ENCODE assay signal across 8 cellular contexts in the genomic region with DNA sequence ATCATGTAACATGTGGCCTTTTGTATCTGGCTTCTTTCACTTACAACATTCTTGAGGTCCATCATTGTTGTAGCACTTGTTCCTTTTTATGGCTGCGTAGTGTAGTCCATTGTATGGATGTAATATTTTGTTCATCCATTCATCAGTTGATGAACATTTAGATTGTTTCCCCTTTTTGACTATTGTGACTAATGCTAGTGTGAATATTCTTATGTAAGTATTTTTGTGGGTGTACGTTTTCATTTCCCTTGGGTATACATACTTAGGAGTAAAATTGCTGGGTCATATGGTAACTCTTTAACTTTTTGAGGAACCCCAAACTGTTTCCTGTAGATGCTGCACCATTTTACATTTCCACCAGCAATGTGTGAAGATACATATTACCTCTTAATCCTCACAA.
DNase-seq lines count a peak whose midpoint lies in the region; ATAC-seq, FAIRE-seq and TF ChIP-seq lines count a peak whose summit lies in the region.
"Not testable (repeated sequence)": the region's sequence is repeated elsewhere in the genome, so short reads cannot be mapped to it uniquely, and the experiment has no call there.

No MANE protein-coding gene starts in this region.

- not testable (repeated sequence) for H3K4me3 Mint-ChIP-seq in Calu3 (ENCODE audit: low read depth, unreplicated experiment); activated T-cell treated with anti-CD3 and anti-CD28 coated beads, Interleukin-2, amount 50 U/mL, for 72 hours; brain
- H3K4me3 Mint-ChIP-seq in T-helper 1 cell treated with Interleukin-12 subunit alpha and Interleukin-12 subunit beta and Interleukin-4 antibody, amounts not matched to agents 30 μg/mL and 1 μg/mL, for 36 hours: peak overlapping the region; percentile 75
- H3K4me3 Mint-ChIP-seq in osteocyte (ENCODE audit: unreplicated experiment): peak overlapping the region; percentile 35

- not testable (repeated sequence) for H3K27me3 ChIP-seq in left ventricle myocardium inferior (ENCODE audit: low read depth)

- not testable (repeated sequence) for H3K4me1 Mint-ChIP-seq in Calu3 (ENCODE audit: low read depth, unreplicated experiment)
- peaks cover 32% of the 10 kb centered on the region for H3K4me1 Mint-ChIP-seq in T-helper 1 cell treated with Interleukin-12 subunit alpha and Interleukin-12 subunit beta and Interleukin-4 antibody, amounts not matched to agents 30 μg/mL and 1 μg/mL, for 36 hours (ENCODE audit: low read depth)
- H3K4me1 Mint-ChIP-seq in activated T-cell treated with anti-CD3 and anti-CD28 coated beads, Interleukin-2, amount 50 U/mL, for 72 hours (ENCODE audit: low read depth): peaks cover 31% of the 10 kb centered on the region
- H3K4me1 Mint-ChIP-seq in brain (peaks cover 25% of the 10 kb centered on the region), osteocyte (ENCODE audit: unreplicated experiment) (peaks cover 15% of the 10 kb centered on the region)

- not testable (repeated sequence) for H3K27ac ChIP-seq in A549; left ventricle myocardium inferior (replicated peaks)

- TF ChIP-seq CTCF in A549 (IDR thresholded peaks at IDR 0.05); Calu3 (IDR thresholded peaks at IDR 0.05; ENCODE audit: unreplicated experiment); brain (conservative IDR thresholded peaks at IDR 0.05); left ventricle myocardium inferior (IDR thresholded peaks at IDR 0.05; ENCODE audit: borderline replicate concordance); osteocyte (IDR thresholded peaks at IDR 0.05): not testable (repeated sequence)

- H3K4me2 ChIP-seq in A549: peak overlapping the region; percentile 66

- CTCF ChIA-PET in A549 (lab: Yijun Ruan, JAX); Calu3 (lab: Charles Lee): not testable (repeated sequence)

- not testable (repeated sequence) for H3K9me3 Mint-ChIP-seq in Calu3 (ENCODE audit: low read depth, unreplicated experiment); T-helper 1 cell treated with Interleukin-12 subunit alpha and Interleukin-12 subunit beta and Interleukin-4 antibody, amounts not matched to agents 30 μg/mL and 1 μg/mL, for 36 hours; activated T-cell treated with anti-CD3 and anti-CD28 coated beads, Interleukin-2, amount 50 U/mL, for 72 hours
- H3K9me3 Mint-ChIP-seq in brain (peaks cover 4 to 12% (median 7%) of the 10 kb centered on the region in 5 experiments), osteocyte (ENCODE audit: unreplicated experiment) (peaks cover 20% of the 10 kb centered on the region)

- H3K27ac Mint-ChIP-seq in Calu3 (ENCODE audit: unreplicated experiment): peak overlapping the region; percentile 43
- H3K27ac Mint-ChIP-seq in T-helper 1 cell treated with Interleukin-12 subunit alpha and Interleukin-12 subunit beta and Interleukin-4 antibody, amounts not matched to agents 30 μg/mL and 1 μg/mL, for 36 hours; osteocyte (ENCODE audit: unreplicated experiment): not testable (repeated sequence)
- H3K27ac Mint-ChIP-seq in activated T-cell treated with anti-CD3 and anti-CD28 coated beads, Interleukin-2, amount 50 U/mL, for 72 hours: peak overlapping the region; percentile 45
- H3K27ac Mint-ChIP-seq in brain: peak overlapping the region in 4 of 5 experiments; percentile 3 to 44 (median 32)

- H3K36me3 Mint-ChIP-seq in Calu3 (ENCODE audit: insufficient read depth, unreplicated experiment); brain: not testable (repeated sequence)
- peaks cover 23% of the 10 kb centered on the region for H3K36me3 Mint-ChIP-seq in T-helper 1 cell treated with Interleukin-12 subunit alpha and Interleukin-12 subunit beta and Interleukin-4 antibody, amounts not matched to agents 30 μg/mL and 1 μg/mL, for 36 hours (ENCODE audit: low read depth)
- peaks cover 4 to 16% of the 10 kb centered on the region in 2 donors for H3K36me3 Mint-ChIP-seq in activated T-cell treated with anti-CD3 and anti-CD28 coated beads, Interleukin-2, amount 50 U/mL, for 72 hours (ENCODE audit: insufficient read depth in 2 of 2)
- H3K36me3 Mint-ChIP-seq in osteocyte (ENCODE audit: unreplicated experiment): peaks cover 12% of the 10 kb centered on the region

- TF ChIP-seq RAD21 in A549 (conservative IDR thresholded peaks at IDR 0.05 in 1 of 2, IDR thresholded peaks at IDR 0.05 in 1 of 2): not testable (repeated sequence)

- TF ChIP-seq POLR2A in A549 (IDR thresholded peaks at IDR 0.05; ENCODE audit: low read length): not testable (repeated sequence)

- peaks cover 14% of the 10 kb centered on the region for H3K36me3 ChIP-seq in left ventricle myocardium inferior

- DNase-seq in A549 (ENCODE audit: low read depth in 1 of 2, low spot score in 1 of 2); Calu3; activated T-cell treated with anti-CD3 and anti-CD28 coated beads, Interleukin-2, amount 50 U/mL, for 72 hours; left ventricle myocardium inferior; osteocyte (ENCODE audit: extremely low spot score, unreplicated experiment): not testable (repeated sequence)
- DNase-seq in NAMALWA (ENCODE audit: low spot score): peak; percentile 20

- H3K4me1 ChIP-seq in A549 (peaks cover 12% of the 10 kb centered on the region; the same call in 1 of the 3 replicates), left ventricle myocardium inferior (peaks cover 76% of the 10 kb centered on the region)

- TF ChIP-seq EP300 in A549 (IDR thresholded peaks at IDR 0.05): not testable (repeated sequence)

- not testable (repeated sequence) for H3K4me3 ChIP-seq in A549
- peak overlapping the region; percentile 80 for H3K4me3 ChIP-seq in left ventricle myocardium inferior

- POLR2A ChIA-PET in A549 (lab: Yijun Ruan, JAX): not testable (repeated sequence)

- not testable (repeated sequence) for H3K9me3 ChIP-seq in A549; left ventricle myocardium inferior (replicated peaks)

- not testable (repeated sequence) for H3K27me3 Mint-ChIP-seq in Calu3 (ENCODE audit: unreplicated experiment); T-helper 1 cell treated with Interleukin-12 subunit alpha and Interleukin-12 subunit beta and Interleukin-4 antibody, amounts not matched to agents 30 μg/mL and 1 μg/mL, for 36 hours (ENCODE audit: low read depth); activated T-cell treated with anti-CD3 and anti-CD28 coated beads, Interleukin-2, amount 50 U/mL, for 72 hours (ENCODE audit: low read depth); brain; osteocyte (ENCODE audit: unreplicated experiment)

- 67% methylated on average over 2 of the region's 2 CpGs for WGBS in A549 (ENCODE audit: missing lambda C conversion rate)

- intact Hi-C loops in Calu3 (cut with micrococcal nuclease; ENCODE audit: unreplicated experiment); left ventricle myocardium inferior (cut with micrococcal nuclease): not testable (repeated sequence)

- not testable (repeated sequence) for ATAC-seq in A549; activated T-cell treated with anti-CD3 and anti-CD28 coated beads, Interleukin-2, amount 50 U/mL, for 72 hours (replicated peaks in 1 of 2)

- BruUV-seq in Calu3 (replicated peaks; lab: Mats Ljungman, UMichigan): not testable (repeated sequence)

- not testable (repeated sequence) for FAIRE-seq in A549 (lab: Jason Lieb, UNC)
